In the genomic region with DNA sequence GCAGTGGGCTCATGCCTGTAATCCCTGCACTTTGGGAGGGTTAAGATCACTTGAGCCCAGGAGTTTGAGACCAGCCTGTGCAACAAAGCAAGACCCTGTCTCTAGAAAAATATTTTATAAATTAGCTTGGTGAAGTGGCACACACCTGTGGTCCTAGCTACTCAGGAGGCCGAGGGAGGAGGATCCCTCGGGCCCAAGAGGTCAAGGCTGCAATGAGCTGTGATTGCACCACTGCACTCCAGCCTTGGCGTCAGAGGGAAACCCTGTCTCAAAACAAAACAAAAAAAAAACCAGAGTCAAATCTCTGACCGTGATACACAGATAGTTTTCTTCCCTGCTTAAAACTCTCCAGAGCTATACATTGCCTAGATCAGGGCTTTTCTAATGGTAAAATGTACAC, we compare ENCODE assay signal across 17 cellular contexts. TPM values are rescaled to one million over a fixed set of nuclear protein-coding genes. Genes with fewer than 3 reads are reported as not detected.
DNase-seq lines count a peak whose midpoint lies in the region; ATAC-seq and TF ChIP-seq lines count a peak whose summit lies in the region.
"Had no signal": no experiment of that assay in that cellular context is flagged by ENCODE, and none has a peak within 500 bp of the region (broad histone marks: within the 10 kb centered on the region; RNA-seq: fewer than 3 reads in every experiment).

No MANE protein-coding gene starts in this region.

- peaks cover 30% of the 10 kb centered on the region for H3K4me1 ChIP-seq in OCI-LY7 (ENCODE audit: insufficient read depth, low read length, poor library complexity, severe bottlenecking)
- H3K4me1 ChIP-seq in right atrium auricular region, result peaks cover 0 to 12% of the 10 kb centered on the region in 2 donors
- peaks cover 15% of the 10 kb centered on the region for H3K4me1 ChIP-seq in suprapubic skin
- H3K4me1 ChIP-seq: Caco-2 had no signal

- no peak overlapping the region for H2AFZ ChIP-seq in OCI-LY7 (ENCODE audit: low read length)

- intact Hi-C loops in activated naive CD4-positive, alpha-beta T cell treated with anti-CD3 and anti-CD28 coated beads for 36 hours (cut with micrococcal nuclease), result loop anchor here (5.0 to 10.0 kb wide), 2 partner anchors 40 to 302 kb away; no protein-coding TSS in a partner anchor
- intact Hi-C loops in OCI-LY7 (cut with micrococcal nuclease; ENCODE audit: unreplicated experiment), result no loop called here

- no peak for TF ChIP-seq POLR2A in suprapubic skin (IDR thresholded peaks at IDR 0.05)

- WGBS in suprapubic skin, result 85% methylated on average over 4 of the region's 4 CpGs

- no peak for DNase-seq in activated naive CD4-positive, alpha-beta T cell treated with anti-CD3 and anti-CD28 coated beads for 36 hours
- DNase-seq in OCI-LY7 (ENCODE audit: low spot score) (no peak), right atrium auricular region (ENCODE audit: low spot score) (no peak), suprapubic skin (ENCODE audit: low spot score in 2 of 2) (no peak), NCI-H1105 treated with DMSO at 0.1 percent for 48 hours (lab: John Stamatoyannopoulos, UW) (no peak), NCI-H1436 treated with DMSO at 0.1 percent for 48 hours (lab: John Stamatoyannopoulos, UW) (no peak)
- DNase-seq: ACHN; activated CD4-positive, CD25-positive, alpha-beta regulatory T cell; Caco-2; cerebellar nuclear complex; islet precursor cell; NCI-H1930; NCI-H524 had no signal

- no peaks in the 10 kb centered on the region for H4K20me1 ChIP-seq in OCI-LY7 (ENCODE audit: insufficient read depth, low read length)

- TF ChIP-seq EP300 in suprapubic skin (IDR thresholded peaks at IDR 0.05), result no peak

- H3K4me3 ChIP-seq in OCI-LY7 (ENCODE audit: low read depth, low read length, poor library complexity, severe bottlenecking), result no peak overlapping the region
- no peak overlapping the region for H3K4me3 ChIP-seq in right atrium auricular region
- H3K4me3 ChIP-seq in suprapubic skin, result no peak overlapping the region

- H3K36me3 ChIP-seq in OCI-LY7 (ENCODE audit: insufficient read depth, low read length) (peaks cover 40% of the 10 kb centered on the region), right atrium auricular region (no peaks in the 10 kb centered on the region), suprapubic skin (no peaks in the 10 kb centered on the region)

- H3K9me3 ChIP-seq in OCI-LY7 (ENCODE audit: low read length) (no peaks in the 10 kb centered on the region), right atrium auricular region (no peaks in the 10 kb centered on the region), suprapubic skin (no peaks in the 10 kb centered on the region)
- H3K9me3 ChIP-seq: Caco-2 had no signal

- H3K27ac Mint-ChIP-seq in activated naive CD4-positive, alpha-beta T cell treated with anti-CD3 and anti-CD28 coated beads, Interleukin-2, amount 50 U/mL, for 24 hours, result peak overlapping the region; percentile 71
- H3K27ac Mint-ChIP-seq in activated naive CD4-positive, alpha-beta T cell treated with anti-CD3 and anti-CD28 coated beads for 36 hours, result no peak overlapping the region

- H3K27me3 ChIP-seq in right atrium auricular region, result no peaks in the 10 kb centered on the region
- no peaks in the 10 kb centered on the region for H3K27me3 ChIP-seq in suprapubic skin

- H3K4me1 Mint-ChIP-seq in activated naive CD4-positive, alpha-beta T cell treated with anti-CD3 and anti-CD28 coated beads, Interleukin-2, amount 50 U/mL, for 24 hours, result peaks cover 15% of the 10 kb centered on the region
- peaks cover 24% of the 10 kb centered on the region for H3K4me1 Mint-ChIP-seq in activated naive CD4-positive, alpha-beta T cell treated with anti-CD3 and anti-CD28 coated beads for 36 hours (ENCODE audit: low read depth)

- CTCF ChIA-PET in activated naive CD4-positive, alpha-beta T cell treated with anti-CD3 and anti-CD28 coated beads for 36 hours (lab: Charles Lee), result no interaction called here
- CTCF ChIA-PET in OCI-LY7 (lab: Charles Lee; ENCODE audit: unreplicated experiment), result no interaction called here

- H3K36me3 Mint-ChIP-seq in activated naive CD4-positive, alpha-beta T cell treated with anti-CD3 and anti-CD28 coated beads, Interleukin-2, amount 50 U/mL, for 24 hours, result peaks cover 6% of the 10 kb centered on the region
- H3K36me3 Mint-ChIP-seq in activated naive CD4-positive, alpha-beta T cell treated with anti-CD3 and anti-CD28 coated beads for 36 hours (ENCODE audit: low read depth), result peaks cover 11% of the 10 kb centered on the region

- no TSS peak for BruUV-seq in OCI-LY7 (replicated peaks; lab: Mats Ljungman, UMichigan)

- H3K9me2 ChIP-seq in OCI-LY7 (ENCODE audit: insufficient read depth, low read length), result no peaks in the 10 kb centered on the region

- ATAC-seq in HG03354 (IDR thresholded peaks at IDR 0.05; ENCODE audit: poor library complexity, severe bottlenecking, unreplicated experiment), result no peak
- ATAC-seq: Panc1 had no signal

- no peaks in the 10 kb centered on the region for H3K79me2 ChIP-seq in OCI-LY7 (ENCODE audit: insufficient read depth, low read depth, low read length)

- H3K27ac ChIP-seq in OCI-LY7 (ENCODE audit: low read depth, low read length, poor library complexity, severe bottlenecking) (peak overlapping the region; percentile 40), right atrium auricular region (peak overlapping the region; percentile 46 to 65), suprapubic skin (peak overlapping the region; percentile 14)
- H3K27ac ChIP-seq: epithelial cell of prostate had no signal

- no peak for TF ChIP-seq CTCF in OCI-LY7 (conservative IDR thresholded peaks at IDR 0.05; ENCODE audit: low read length)
- TF ChIP-seq CTCF in right atrium auricular region (IDR thresholded peaks at IDR 0.05), result no peak
- TF ChIP-seq CTCF in suprapubic skin (IDR thresholded peaks at IDR 0.05), result no peak

- no peak overlapping the region for H3K4me3 Mint-ChIP-seq in activated naive CD4-positive, alpha-beta T cell treated with anti-CD3 and anti-CD28 coated beads, Interleukin-2, amount 50 U/mL, for 24 hours
- no peak overlapping the region for H3K4me3 Mint-ChIP-seq in activated naive CD4-positive, alpha-beta T cell treated with anti-CD3 and anti-CD28 coated beads for 36 hours

- POLR2A ChIA-PET in OCI-LY7 (lab: Charles Lee), result no interaction called here

- H3K9me3 Mint-ChIP-seq in activated naive CD4-positive, alpha-beta T cell treated with anti-CD3 and anti-CD28 coated beads, Interleukin-2, amount 50 U/mL, for 24 hours, result no peaks in the 10 kb centered on the region
- H3K9me3 Mint-ChIP-seq in activated naive CD4-positive, alpha-beta T cell treated with anti-CD3 and anti-CD28 coated beads for 36 hours, result no peaks in the 10 kb centered on the region

- no peaks in the 10 kb centered on the region for H3K27me3 Mint-ChIP-seq in activated naive CD4-positive, alpha-beta T cell treated with anti-CD3 and anti-CD28 coated beads, Interleukin-2, amount 50 U/mL, for 24 hours
- H3K27me3 Mint-ChIP-seq in activated naive CD4-positive, alpha-beta T cell treated with anti-CD3 and anti-CD28 coated beads for 36 hours (ENCODE audit: low read depth), result peaks cover 2% of the 10 kb centered on the region

- 0 out of 2 replicates have a peak overlapping the region, but pooled peaks have one; percentile 23 for H3K4me2 ChIP-seq in OCI-LY7 (ENCODE audit: low read length)

RNA-seq across cellular contexts. Expression of a gene that starts 53.5 kb away (rescaled TPM):
- under 1 TPM; 0.79 to 0.99 TPM for total RNA-seq in activated naive CD4-positive, alpha-beta T cell treated with anti-CD3 and anti-CD28 coated beads for 36 hours
- total RNA-seq in OCI-LY7 (2014; rRNA removed; shearing (Covaris generic)), result 5.3 and 7.5 TPM in 2 replicates
- total RNA-seq in OCI-LY7 (2022) (2.0 and 2.8 TPM in 2 replicates), right atrium auricular region (10 to 100 TPM; 33.6 to 50.5 TPM), suprapubic skin (1 to 10 TPM; 5.8 to 7.9 (median 7.0) TPM)
